ENCODE assay signal across 34 cellular contexts in the genomic region with DNA sequence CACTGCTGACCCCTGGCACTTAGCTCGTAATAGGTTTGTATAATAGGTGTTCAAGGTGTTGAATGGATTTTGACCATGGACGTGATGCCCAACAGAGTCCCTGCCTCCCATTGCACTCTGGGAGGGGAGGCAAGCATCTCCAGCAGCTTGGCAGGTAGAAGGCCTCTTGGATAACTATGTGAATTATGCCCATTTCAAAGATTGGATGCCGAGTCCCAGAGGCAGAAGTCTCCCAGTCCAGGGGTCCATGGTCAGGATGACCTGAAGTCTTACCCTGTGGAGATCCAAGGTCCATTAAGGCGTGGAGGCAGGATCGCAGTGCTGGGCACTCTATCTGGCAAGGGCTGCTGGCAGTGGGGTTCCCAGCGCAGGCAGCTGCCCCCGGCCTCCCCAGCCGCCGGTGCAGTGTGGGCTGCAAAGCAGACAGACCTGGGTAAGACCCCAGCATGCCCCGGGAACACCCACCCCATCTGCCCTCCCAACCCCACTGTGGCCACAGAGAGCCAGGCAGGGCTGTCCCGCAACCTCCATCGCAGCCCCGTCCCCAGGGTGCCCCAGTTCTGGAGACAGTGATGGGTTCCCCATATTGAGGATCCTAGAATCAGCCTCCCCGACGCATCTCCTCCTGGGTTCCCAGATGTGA. TPM values are rescaled to one million over a fixed set of nuclear protein-coding genes. Genes with fewer than 3 reads are reported as not detected.
"Had no signal": no experiment of that assay in that cellular context is flagged by ENCODE, and none has a peak within 500 bp of the region (broad histone marks: within the 10 kb centered on the region; RNA-seq: fewer than 3 reads in every experiment).

No MANE protein-coding gene starts in this region.

- H3K4me3 Mint-ChIP-seq: activated CD8-positive, alpha-beta T cell treated with anti-CD3 and anti-CD28 coated beads for 36 hours; activated naive CD8-positive, alpha-beta T cell treated with anti-CD3 and anti-CD28 coated beads for 36 hours; activated T-cell treated with anti-CD3 and anti-CD28 coated beads, Interleukin-2, amount 50 U/mL, for 72 hours; activated T-helper 17 cell treated with anti-CD3 and anti-CD28 coated beads, Interleukin-2, amount 50 U/mL, for 72 hours had no signal

- H3K27me3 ChIP-seq: brain microvascular endothelial cell, Peyer's patch had no signal

- H3K4me1 Mint-ChIP-seq: activated naive CD8-positive, alpha-beta T cell treated with anti-CD3 and anti-CD28 coated beads for 36 hours; activated T-helper 17 cell treated with anti-CD3 and anti-CD28 coated beads, Interleukin-2, amount 50 U/mL, for 72 hours had no signal

- H3K9me3 Mint-ChIP-seq: activated CD8-positive, alpha-beta T cell treated with anti-CD3 and anti-CD28 coated beads for 36 hours; activated naive CD8-positive, alpha-beta T cell treated with anti-CD3 and anti-CD28 coated beads for 36 hours; activated T-cell treated with anti-CD3 and anti-CD28 coated beads, Interleukin-2, amount 50 U/mL, for 72 hours; activated T-helper 17 cell treated with anti-CD3 and anti-CD28 coated beads, Interleukin-2, amount 50 U/mL, for 72 hours had no signal

- H3K27me3 Mint-ChIP-seq: activated CD8-positive, alpha-beta T cell treated with anti-CD3 and anti-CD28 coated beads for 36 hours; activated naive CD8-positive, alpha-beta T cell treated with anti-CD3 and anti-CD28 coated beads for 36 hours; activated T-helper 17 cell treated with anti-CD3 and anti-CD28 coated beads, Interleukin-2, amount 50 U/mL, for 72 hours had no signal

- H3K27ac Mint-ChIP-seq: activated CD8-positive, alpha-beta T cell treated with anti-CD3 and anti-CD28 coated beads for 36 hours; activated naive CD8-positive, alpha-beta T cell treated with anti-CD3 and anti-CD28 coated beads for 36 hours; activated T-cell treated with anti-CD3 and anti-CD28 coated beads, Interleukin-2, amount 50 U/mL, for 72 hours; activated T-helper 17 cell treated with anti-CD3 and anti-CD28 coated beads, Interleukin-2, amount 50 U/mL, for 72 hours had no signal

- DNase-seq: activated CD4-positive, alpha-beta T cell treated with anti-CD3 and anti-CD28 coated beads for 1 hour; activated CD4-positive, alpha-beta T cell treated with anti-CD3 and anti-CD28 coated beads for 48 hours; activated CD4-positive, alpha-beta T cell treated with anti-CD3 and anti-CD28 coated beads, Interleukin-2, amount 50 U/mL, for 4 hours; activated CD4-positive, CD25-positive, alpha-beta regulatory T cell; activated CD8-positive, alpha-beta T cell treated with anti-CD3 and anti-CD28 coated beads for 36 hours; activated effector memory CD4-positive, alpha-beta T cell treated with anti-CD3 and anti-CD28 coated beads, Interleukin-2, amount 50 U/mL, for 16 hours; activated naive CD4-positive, alpha-beta T cell; activated naive CD4-positive, alpha-beta T cell treated with anti-CD3 and anti-CD28 coated beads, Interleukin-2, amount 50 U/mL, for 16 hours; activated naive CD8-positive, alpha-beta T cell treated with anti-CD3 and anti-CD28 coated beads for 36 hours; activated T-cell treated with anti-CD3 and anti-CD28 coated beads, Interleukin-2, amount 50 U/mL, for 1 hour; activated T-cell treated with anti-CD3 and anti-CD28 coated beads, Interleukin-2, amount 50 U/mL, for 72 hours; amniotic stem cell; aorta; brain microvascular endothelial cell; Karpas-422; KBM-7; NCI-H1105; NCI-H1417 treated with DMSO at 0.1 percent for 48 hours; NCI-H2029; NCI-H345; NCI-H524 treated with DMSO at 0.1 percent for 48 hours; NK-92 treated with Interleukin-12 subunit alpha and Interleukin-12 subunit beta, amount 100 ng/mL, for 24 hours; PC-3; Peyer's patch; RPMI8226; SIG-M5; T1000; WERI-Rb-1 had no signal

- H3K36me3 ChIP-seq: brain microvascular endothelial cell, Peyer's patch, WERI-Rb-1 had no signal

- H3K4me1 ChIP-seq: Peyer's patch had no signal

- H3K9me3 ChIP-seq: Peyer's patch had no signal

- H3K4me3 ChIP-seq: Peyer's patch had no signal

- H3K27ac ChIP-seq: brain microvascular endothelial cell, Peyer's patch, WERI-Rb-1 had no signal

- H3K36me3 Mint-ChIP-seq: activated naive CD8-positive, alpha-beta T cell treated with anti-CD3 and anti-CD28 coated beads for 36 hours had no signal

RNA-seq across cellular contexts. Expression of gene APCDD1L, which starts 44.7 kb away (rescaled TPM):
- total RNA-seq: activated CD8-positive, alpha-beta memory T cell treated with anti-CD3 and anti-CD28 coated beads for 36 hours; activated CD8-positive, alpha-beta T cell treated with anti-CD3 and anti-CD28 coated beads for 36 hours; activated naive CD8-positive, alpha-beta T cell treated with anti-CD3 and anti-CD28 coated beads for 36 hours; activated T-cell treated with anti-CD3 and anti-CD28 coated beads, Interleukin-2, amount 50 U/mL, for 72 hours; activated T-helper 17 cell treated with anti-CD3 and anti-CD28 coated beads, Interleukin-2, amount 50 U/mL, for 72 hours; NCI-H460; Peyer's patch; SK-MEL-5; T-helper 1 cell treated with Interleukin-12 subunit alpha and Interleukin-12 subunit beta and Interleukin-4 antibody, amounts not matched to agents 30 ng/mL and 1 ng/mL, for 36 hours; T-helper 2 cell treated with Interferon-gamma antibody and Interleukin-4, amounts not matched to agents 100 ng/mL and 5 ng/mL, for 36 hours had no signal
